ENCODE assay signal across 21 cellular contexts in genomic region chr6:15368873-15369272, GRCh38.
"Had no signal": no experiment of that assay in that cellular context is flagged by ENCODE, and none has a peak within 500 bp of the region (broad histone marks: within the 10 kb centered on the region; RNA-seq: fewer than 3 reads in every experiment).

No MANE protein-coding gene starts in this region.

- H3K27me3 Mint-ChIP-seq: activated B cell treated with CpG ODN at 0.5 μM for 24 hours; activated CD4-positive, alpha-beta memory T cell treated with anti-CD3 and anti-CD28 coated beads for 36 hours; activated CD4-positive, alpha-beta T cell treated with anti-CD3 and anti-CD28 coated beads for 36 hours; activated naive CD4-positive, alpha-beta T cell treated with anti-CD3 and anti-CD28 coated beads, Interleukin-2, amount 50 U/mL, for 24 hours; naive B cell had no signal

- H3K27me3 ChIP-seq: body of pancreas, cardiac muscle cell, heart right ventricle, left lung, right atrium auricular region, spleen, testis, uterus had no signal

- H3K9me3 Mint-ChIP-seq: activated B cell treated with CpG ODN at 0.5 μM for 24 hours; activated CD4-positive, alpha-beta memory T cell treated with anti-CD3 and anti-CD28 coated beads for 36 hours; activated naive CD4-positive, alpha-beta T cell treated with anti-CD3 and anti-CD28 coated beads, Interleukin-2, amount 50 U/mL, for 24 hours; naive B cell had no signal

- DNase-seq: activated B cell treated with CpG ODN at 0.5 μM for 24 hours; activated CD4-positive, alpha-beta memory T cell treated with anti-CD3 and anti-CD28 coated beads for 36 hours; activated CD4-positive, alpha-beta T cell treated with anti-CD3 and anti-CD28 coated beads for 36 hours; activated gamma-delta T cell treated with Interleukin-2 at 50 U/mL for 16 hours; anterior cingulate cortex; body of pancreas; effector CD8-positive, alpha-beta T cell; heart right ventricle; left lung; naive B cell; spleen; stimulated activated CD4-positive, alpha-beta T cell treated with anti-CD3 and anti-CD28 coated beads, Interleukin-4, amount 100 ng/mL, for 1 hour; stimulated activated naive CD4-positive, alpha-beta T cell; testis; uterus had no signal

- H3K4me3 Mint-ChIP-seq: activated B cell treated with CpG ODN at 0.5 μM for 24 hours; activated CD4-positive, alpha-beta memory T cell treated with anti-CD3 and anti-CD28 coated beads for 36 hours; activated CD4-positive, alpha-beta T cell treated with anti-CD3 and anti-CD28 coated beads for 36 hours had no signal

- H3K27ac Mint-ChIP-seq: activated B cell treated with CpG ODN at 0.5 μM for 24 hours; activated CD4-positive, alpha-beta memory T cell treated with anti-CD3 and anti-CD28 coated beads for 36 hours had no signal

- ATAC-seq: activated CD4-positive, alpha-beta T cell treated with anti-CD3 and anti-CD28 coated beads for 36 hours; body of pancreas; esophagus mucosa; heart right ventricle had no signal

- H3K27ac ChIP-seq: body of pancreas, cardiac muscle cell, heart right ventricle, prostate gland, right atrium auricular region, testis, uterus had no signal

- H3K9me3 ChIP-seq: body of pancreas, heart right ventricle, left lung, prostate gland, right atrium auricular region, spleen, testis, uterus had no signal

- H3K4me3 ChIP-seq: body of pancreas, cardiac muscle cell, heart right ventricle, left lung, lung, prostate gland, right atrium auricular region, spleen, testis, uterus had no signal

- H3K36me3 ChIP-seq: cardiac muscle cell, heart right ventricle, left lung, prostate gland, right atrium auricular region, uterus had no signal

- H3K4me1 ChIP-seq: testis, uterus had no signal
